15 cellular contexts compared by ENCODE assay signal in the genomic region with DNA sequence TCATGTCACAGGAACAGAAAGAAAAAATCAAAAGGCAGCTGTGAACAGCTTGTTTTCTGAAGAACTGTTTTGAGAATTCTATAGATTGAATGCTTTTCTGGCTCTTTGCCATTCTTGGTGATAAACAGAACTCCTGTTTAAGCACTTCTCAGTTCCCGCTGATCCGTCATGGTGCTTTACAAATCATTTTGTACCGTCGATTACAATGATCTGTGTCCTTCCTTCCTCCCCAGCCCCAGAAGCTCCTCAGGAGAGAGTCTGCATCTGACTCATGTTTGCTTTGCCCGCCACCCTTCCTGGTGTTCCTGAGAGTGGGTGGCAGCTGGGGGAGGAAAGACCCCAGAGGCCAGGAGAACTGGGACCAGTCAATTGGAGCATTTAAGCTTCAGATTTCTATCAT.
DNase-seq lines count a peak whose midpoint lies in the region; ATAC-seq and TF ChIP-seq lines count a peak whose summit lies in the region.
"Had no signal": no experiment of that assay in that cellular context is flagged by ENCODE, and none has a peak within 500 bp of the region (broad histone marks: within the 10 kb centered on the region; RNA-seq: fewer than 3 reads in every experiment).

No MANE protein-coding gene starts in this region.

- H3K4me3 Mint-ChIP-seq in neural progenitor cell (no peak overlapping the region), HFFc6 (no peak overlapping the region)

- H3K56ac ChIP-seq in IMR-90 (ENCODE audit: extremely low read depth, insufficient read depth, low read length): no peak overlapping the region

- H4K8ac ChIP-seq in IMR-90 (ENCODE audit: low read depth in 2 of 2, low read length in 2 of 2): peak overlapping the region; percentile 8 to 48; a peak in 1 of 4 replicates

- no peak overlapping the region for H3K18ac ChIP-seq in IMR-90 (ENCODE audit: low read depth, low read length)

- H3K27ac ChIP-seq in IMR-90 (ENCODE audit: insufficient read depth, low read length): no peak overlapping the region
- peak overlapping the region; percentile 52 for H3K27ac ChIP-seq in ectodermal cell (ENCODE audit: insufficient read depth, low read depth, low read length, poor library complexity, severe bottlenecking)
- H3K27ac ChIP-seq in neural progenitor cell: peak overlapping the region; percentile 2
- H3K27ac ChIP-seq: BLaER1, KMS-11, pancreas, suprapubic skin had no signal

- BruUV-seq in IMR-90 (replicated peaks; lab: Mats Ljungman, UMichigan): no TSS peak

- no peak for TF ChIP-seq RAD21 in IMR-90 (IDR thresholded peaks at IDR 0.05; ENCODE audit: low read length)

- no peak overlapping the region for H2BK5ac ChIP-seq in IMR-90 (ENCODE audit: low read depth, low read length, poor library complexity, severe bottlenecking)

- H2AK9ac ChIP-seq in IMR-90 (replicated peaks; ENCODE audit: low read depth, low read length, poor library complexity): no peak overlapping the region

- H2AK5ac ChIP-seq in IMR-90 (ENCODE audit: low read depth, low read length): no peak overlapping the region

- H3K4me1 Mint-ChIP-seq in neural progenitor cell (peaks cover 27% of the 10 kb centered on the region), HFFc6 (ENCODE audit: low read depth) (peaks cover 13% of the 10 kb centered on the region)

- CTCF ChIA-PET in IMR-90 (lab: Yijun Ruan, JAX): interaction anchor here (0.8 kb wide), 2 partner anchors 12 to 540 kb away, joined by 3 to 4 read pairs; no protein-coding TSS in a partner anchor

- H3K36me3 Mint-ChIP-seq in neural progenitor cell (no peaks in the 10 kb centered on the region), HFFc6 (ENCODE audit: low read depth) (no peaks in the 10 kb centered on the region)

- H3K4me2 ChIP-seq in IMR-90 (ENCODE audit: low read depth, low read length) (peak overlapping the region; percentile 36; the same call in 1 of the 2 replicates), neural progenitor cell (peak overlapping the region; percentile 40)
- H3K4me2 ChIP-seq: BLaER1, KMS-11 had no signal

- H3K4ac ChIP-seq in IMR-90 (ENCODE audit: low read depth, low read length): peak overlapping the region; percentile 2; the same call in 1 of the 2 replicates

- no peak for TF ChIP-seq CTCF in IMR-90 (conservative IDR thresholded peaks at IDR 0.05; ENCODE audit: low read depth, low read length)
- no peak for TF ChIP-seq CTCF in neural progenitor cell (IDR thresholded peaks at IDR 0.05)
- no peak for TF ChIP-seq CTCF in HFFc6 (IDR thresholded peaks at IDR 0.05)

- H3K36me3 ChIP-seq in IMR-90 (ENCODE audit: control insufficient read depth, insufficient read depth, low read length): no peaks in the 10 kb centered on the region
- no peaks in the 10 kb centered on the region for H3K36me3 ChIP-seq in ectodermal cell (ENCODE audit: control insufficient read depth, insufficient read depth, low read length)
- H3K36me3 ChIP-seq in neural progenitor cell: no peaks in the 10 kb centered on the region
- H3K36me3 ChIP-seq: BLaER1, pancreas, suprapubic skin had no signal

- H3K4me3 ChIP-seq in IMR-90 (ENCODE audit: insufficient read depth, low read depth, low read length) (no peak overlapping the region), ectodermal cell (ENCODE audit: insufficient read depth, low read depth, low read length) (no peak overlapping the region), neural progenitor cell (no peak overlapping the region)
- H3K4me3 ChIP-seq: BLaER1, lung, pancreas, suprapubic skin had no signal

- no peak for TF ChIP-seq POLR2A in IMR-90 (IDR thresholded peaks at IDR 0.05; ENCODE audit: low read depth, low read length)

- H3K27ac Mint-ChIP-seq in neural progenitor cell (peak overlapping the region; percentile 98), HFFc6 (no peak overlapping the region)

- H3K14ac ChIP-seq in IMR-90 (replicated peaks; ENCODE audit: low read depth, low read length): 0 out of 2 replicates have a peak overlapping the region, but pooled peaks have one; percentile 9

- intact Hi-C loops in IMR-90 (cut with micrococcal nuclease): no loop called here

- no peak overlapping the region for H3K23ac ChIP-seq in IMR-90 (ENCODE audit: low read depth, low read length)

- DNase-seq in IMR-90 (peak; percentile 4), NCI-H2171 treated with DMSO at 0.1 percent for 48 hours (lab: John Stamatoyannopoulos, UW) (peak; percentile 69), neural progenitor cell (ENCODE audit: low spot score) (no peak), HFFc6 (no peak), T-helper 2 cell (no peak)
- DNase-seq: activated gamma-delta T cell treated with Interleukin-2 at 50 U/mL for 16 hours, EL, foreskin fibroblast, pancreas had no signal

- no peaks in the 10 kb centered on the region for H3K27me3 ChIP-seq in IMR-90 (ENCODE audit: control insufficient read depth, insufficient read depth, low read length)
- no peaks in the 10 kb centered on the region for H3K27me3 ChIP-seq in ectodermal cell (ENCODE audit: control insufficient read depth, insufficient read depth, low read length, poor library complexity, severe bottlenecking)
- no peaks in the 10 kb centered on the region for H3K27me3 ChIP-seq in neural progenitor cell
- H3K27me3 ChIP-seq: BLaER1, pancreas, suprapubic skin had no signal

- peaks cover 12% of the 10 kb centered on the region for H3K9me3 Mint-ChIP-seq in neural progenitor cell
- no peaks in the 10 kb centered on the region for H3K9me3 Mint-ChIP-seq in HFFc6

- POLR2A ChIA-PET in IMR-90 (lab: Charles Lee; ENCODE audit: unreplicated experiment): no interaction called here

- peaks cover 6% of the 10 kb centered on the region; the same call in 1 of the 2 replicates for H3K4me1 ChIP-seq in IMR-90 (ENCODE audit: control insufficient read depth, insufficient read depth, low read length)
- peaks cover 16% of the 10 kb centered on the region for H3K4me1 ChIP-seq in ectodermal cell (ENCODE audit: control insufficient read depth, insufficient read depth, low read length)
- peaks cover 14% of the 10 kb centered on the region for H3K4me1 ChIP-seq in neural progenitor cell
- H3K4me1 ChIP-seq: BLaER1, pancreas, suprapubic skin had no signal

- dilution Hi-C loops in IMR-90 (cut with HindIII; ENCODE audit: low sequenced_read_pairs, unreplicated experiment): no loop called here

- H2BK120ac ChIP-seq in IMR-90 (ENCODE audit: low read depth, low read length): peak overlapping the region; percentile 11; the same call in 1 of the 2 replicates

- peaks cover 9% of the 10 kb centered on the region for H3F3A ChIP-seq in neural progenitor cell (ENCODE audit: low read depth)

- H4K91ac ChIP-seq in IMR-90 (ENCODE audit: insufficient read depth, low read depth, low read length): 0 out of 2 replicates have a peak overlapping the region, but pooled peaks have one; percentile 1

- H2AFZ ChIP-seq in IMR-90 (replicated peaks; ENCODE audit: low read length, poor library complexity): peak overlapping the region; percentile 78
- H2AFZ ChIP-seq in neural progenitor cell (replicated peaks): peak overlapping the region; percentile 70

- H3K79me2 ChIP-seq in neural progenitor cell (ENCODE audit: low read depth): no peaks in the 10 kb centered on the region

- ATAC-seq in IMR-90 (ENCODE audit: low read depth) (no peak), GM21717 (IDR thresholded peaks at IDR 0.05; ENCODE audit: unreplicated experiment) (no peak)
- ATAC-seq: pancreas had no signal

- no peaks in the 10 kb centered on the region for H3K9me1 ChIP-seq in IMR-90 (ENCODE audit: insufficient read depth, low read length)

- H4K20me1 ChIP-seq in IMR-90 (ENCODE audit: insufficient read depth, low read length): no peaks in the 10 kb centered on the region
- no peaks in the 10 kb centered on the region for H4K20me1 ChIP-seq in neural progenitor cell (ENCODE audit: low read depth)
- H4K20me1 ChIP-seq: BLaER1 had no signal

- WGBS in IMR-90 (ENCODE audit: extremely low coverage in 2 of 2, insufficient read length in 1 of 2), 2 experiments: no CpG with 5 or more reads among the region's 5 CpGs
- WGBS in ectodermal cell, 2 experiments: 74 to 78% methylated on average over 5 of the region's 5 CpGs

- H3K27me3 Mint-ChIP-seq in neural progenitor cell (ENCODE audit: insufficient read depth, low read depth) (peaks cover 5% of the 10 kb centered on the region), HFFc6 (ENCODE audit: insufficient read depth) (no peaks in the 10 kb centered on the region)

- peak overlapping the region; percentile 39; the same call in 1 of the 2 replicates for H4K5ac ChIP-seq in IMR-90 (ENCODE audit: low read depth, low read length)

- H3K79me1 ChIP-seq in IMR-90 (ENCODE audit: low read depth in 1 of 2, low read length in 2 of 2): no peaks in the 10 kb centered on the region

- in situ Hi-C loops in IMR-90 (cut with MboI; ENCODE audit: low sequenced_read_pairs): no loop called here

- H3K9ac ChIP-seq in IMR-90 (ENCODE audit: low read depth, low read length) (no peak overlapping the region), neural progenitor cell (no peak overlapping the region)
- H3K9ac ChIP-seq: BLaER1, KMS-11 had no signal

- H2BK20ac ChIP-seq in IMR-90 (ENCODE audit: low read depth, low read length): no peak overlapping the region

- H2BK15ac ChIP-seq in IMR-90 (ENCODE audit: low read depth, low read length): 0 out of 3 replicates have a peak overlapping the region, but pooled peaks have one; percentile 1

- H3K9me3 ChIP-seq in IMR-90 (ENCODE audit: control insufficient read depth, insufficient read depth, low read length) (no peaks in the 10 kb centered on the region), ectodermal cell (ENCODE audit: control insufficient read depth, low read length) (no peaks in the 10 kb centered on the region), neural progenitor cell (ENCODE audit: low read depth) (no peaks in the 10 kb centered on the region)
- H3K9me3 ChIP-seq: BLaER1, pancreas, suprapubic skin had no signal

TF ChIP-seq in IMR-90, 13 proteins besides CTCF, POLR2A, EP300 and RAD21 (continues in another document):
- TF ChIP-seq RFX5 (IDR thresholded peaks at IDR 0.05; ENCODE audit: low read depth, low read length): no peak
- no peak for TF ChIP-seq RCOR1 (IDR thresholded peaks at IDR 0.05; ENCODE audit: insufficient replicate concordance, low read length)
- no peak for TF ChIP-seq MXI1 (IDR thresholded peaks at IDR 0.05; ENCODE audit: borderline replicate concordance, low read depth, low read length)
- no peak for TF ChIP-seq BHLHE40 (IDR thresholded peaks at IDR 0.05; ENCODE audit: low read depth, low read length)
- no peak for TF ChIP-seq NFE2L2 (IDR thresholded peaks at IDR 0.05; ENCODE audit: low read depth, low read length)
- TF ChIP-seq MAZ (IDR thresholded peaks at IDR 0.05; ENCODE audit: borderline replicate concordance, low read depth, low read length): no peak
- no peak for TF ChIP-seq MAFK (IDR thresholded peaks at IDR 0.05; ENCODE audit: low read depth, low read length)
- no peak for TF ChIP-seq FOS (IDR thresholded peaks at IDR 0.05; ENCODE audit: low read depth, low read length)
- TF ChIP-seq CHD1 (IDR thresholded peaks at IDR 0.05; ENCODE audit: low read depth, low read length): no peak

Comparison
In these comparisons a context has a peak if more than half of its experiments do, and no peak if none do; other contexts are left out.
1. DNase-seq: peak in IMR-90 (single experiment) and NCI-H2171 treated with DMSO at 0.1 percent for 48 hours (single experiment); none in neural progenitor cell (single experiment), HFFc6 (single experiment) and T-helper 2 cell (0 of 5).